ENCODE assay signal across 10 cellular contexts in genomic region chr4:54099959-54100606, GRCh38. TPM values are rescaled to one million over a fixed set of nuclear protein-coding genes. Genes with fewer than 3 reads are reported as not detected.
DNase-seq lines count a peak whose midpoint lies in the region; ATAC-seq, FAIRE-seq and TF ChIP-seq lines count a peak whose summit lies in the region.
"Had no signal": no experiment of that assay in that cellular context is flagged by ENCODE, and none has a peak within 500 bp of the region (broad histone marks: within the 10 kb centered on the region; RNA-seq: fewer than 3 reads in every experiment).

Gene GSX2 (plus strand): TSS chr4:54100163. CDS start chr4:54100345, 182 bp downstream.

- peaks cover 91% of the 10 kb centered on the region for H3K27me3 ChIP-seq in astrocyte (ENCODE audit: insufficient read depth, low read length)
- peaks cover 100% of the 10 kb centered on the region for H3K27me3 ChIP-seq in transverse colon

- no peak for FAIRE-seq in astrocyte (lab: Jason Lieb, UNC)

- H3K36me3 ChIP-seq in astrocyte (ENCODE audit: insufficient read depth, low read length), result no peaks in the 10 kb centered on the region
- H3K36me3 ChIP-seq in transverse colon, result no peaks in the 10 kb centered on the region
- H3K36me3 ChIP-seq: uterus had no signal

- no peaks in the 10 kb centered on the region for H3K36me3 Mint-ChIP-seq in activated T-cell treated with anti-CD3 and anti-CD28 coated beads, Interleukin-2, amount 50 U/mL, for 4 hours (ENCODE audit: insufficient read depth)
- no peaks in the 10 kb centered on the region for H3K36me3 Mint-ChIP-seq in astrocyte (ENCODE audit: low read depth, unreplicated experiment)

- H2AFZ ChIP-seq in astrocyte (ENCODE audit: low read depth, low read length), result no peak within 1 kb of the TSS

- no peaks in the 10 kb centered on the region for H3K79me2 ChIP-seq in astrocyte (ENCODE audit: insufficient read depth, low read length)

- peak within 1 kb of the TSS; percentile 53 for H3K27ac Mint-ChIP-seq in astrocyte (ENCODE audit: unreplicated experiment)

- peaks cover 89% of the 10 kb centered on the region for H3K27me3 Mint-ChIP-seq in activated T-cell treated with anti-CD3 and anti-CD28 coated beads, Interleukin-2, amount 50 U/mL, for 4 hours (ENCODE audit: low read depth)
- H3K27me3 Mint-ChIP-seq in astrocyte (ENCODE audit: low read depth, unreplicated experiment), result peaks cover 47% of the 10 kb centered on the region

- TF ChIP-seq CTCF in astrocyte (IDR thresholded peaks at IDR 0.05; ENCODE audit: insufficient read depth, low read depth, low read length), result no peak
- TF ChIP-seq CTCF in transverse colon (IDR thresholded peaks at IDR 0.05), result no peak
- no peak for TF ChIP-seq CTCF in GM20000 (IDR thresholded peaks at IDR 0.05; ENCODE audit: extremely low read depth, missing control alignments)

- H3K9me3 Mint-ChIP-seq in activated T-cell treated with anti-CD3 and anti-CD28 coated beads, Interleukin-2, amount 50 U/mL, for 4 hours, result no peaks in the 10 kb centered on the region
- peaks cover 5% of the 10 kb centered on the region for H3K9me3 Mint-ChIP-seq in astrocyte (ENCODE audit: unreplicated experiment)

- WGBS in transverse colon (ENCODE audit: low coverage in 1 of 2), 2 donors, result 5% methylated on average over 54 of the region's 62 CpGs; no CpG with 5 or more reads in 1 of the 2 donors

- H3K9me3 ChIP-seq in astrocyte (ENCODE audit: insufficient read depth, low read depth, low read length) (no peaks in the 10 kb centered on the region), transverse colon (no peaks in the 10 kb centered on the region)
- H3K9me3 ChIP-seq: uterus had no signal

- peak within 1 kb of the TSS; percentile 84 for H3K4me2 ChIP-seq in astrocyte (ENCODE audit: low read length)

- no peak within 1 kb of the TSS for H3K4me3 ChIP-seq in astrocyte (ENCODE audit: insufficient read depth, low read depth, low read length)
- H3K4me3 ChIP-seq in transverse colon, result peak within 1 kb of the TSS in 3 of 4 donors; percentile 4 to 37 (median 10)

- H3K27ac ChIP-seq in astrocyte (ENCODE audit: low read depth, low read length) (no peak within 1 kb of the TSS), transverse colon (no peak within 1 kb of the TSS)
- H3K27ac ChIP-seq: uterus had no signal

- H3K4me1 ChIP-seq in astrocyte (ENCODE audit: insufficient read depth, low read length) (peaks cover 22% of the 10 kb centered on the region), transverse colon (peaks cover 0 to 32% (median 19%) of the 10 kb centered on the region in 4 donors)

- H3K4me1 Mint-ChIP-seq in activated T-cell treated with anti-CD3 and anti-CD28 coated beads, Interleukin-2, amount 50 U/mL, for 4 hours (ENCODE audit: low read depth), result peaks cover 36% of the 10 kb centered on the region
- H3K4me1 Mint-ChIP-seq in astrocyte (ENCODE audit: low read depth, unreplicated experiment), result peaks cover 57% of the 10 kb centered on the region

- no peak for DNase-seq in activated T-cell treated with anti-CD3 and anti-CD28 coated beads, Interleukin-2, amount 50 U/mL, for 4 hours
- no peak for DNase-seq in activated T-cell treated with anti-CD3 and anti-CD28 coated beads, Interleukin-2, amount 50 U/mL, for 48 hours
- no peak for DNase-seq in astrocyte (ENCODE audit: low read depth)
- peak; percentile 30 for DNase-seq in kidney glomerular epithelial cell (lab: John Stamatoyannopoulos, UW)
- no peak for DNase-seq in transverse colon
- no peak for DNase-seq in GM20000 (ENCODE audit: low spot score)
- no peak for DNase-seq in LoVo (ENCODE audit: low spot score)
- DNase-seq: NCI-H2081 treated with DMSO at 0.1 percent for 48 hours had no signal

- TF ChIP-seq POLR2A in transverse colon (IDR thresholded peaks at IDR 0.05), result no peak

- H3K4me3 Mint-ChIP-seq in activated T-cell treated with anti-CD3 and anti-CD28 coated beads, Interleukin-2, amount 50 U/mL, for 4 hours, result peak within 1 kb of the TSS; percentile 56
- H3K4me3 Mint-ChIP-seq in astrocyte (ENCODE audit: unreplicated experiment), result peak within 1 kb of the TSS; percentile 77

- H3K9ac ChIP-seq in astrocyte (ENCODE audit: low read length), result no peak within 1 kb of the TSS

- in situ Hi-C loops in transverse colon (cut with MboI; ENCODE audit: low pct_ligation_motif_present in 1 of 4, low pct_unique_long_range_greater_than_20kb in 1 of 4, low sequenced_read_pairs in 3 of 4), result no loop called here

- ATAC-seq in activated T-cell treated with anti-CD3 and anti-CD28 coated beads, Interleukin-2, amount 50 U/mL, for 4 hours, result peak; percentile 4 to 18
- ATAC-seq in HG02798 (IDR thresholded peaks at IDR 0.05; ENCODE audit: poor library complexity, unreplicated experiment), result no peak

- H4K20me1 ChIP-seq in astrocyte (ENCODE audit: insufficient read depth, low read length), result peaks cover 6% of the 10 kb centered on the region

- no peak for TF ChIP-seq EP300 in transverse colon (IDR thresholded peaks at IDR 0.05; ENCODE audit: low read depth)

- intact Hi-C loops in transverse colon (cut with DNase I; ENCODE audit: low total_unique reads), result no loop called here

RNA-seq across cellular contexts. Expression of gene GSX2, which starts in this region (rescaled TPM):
- total RNA-seq in activated T-cell treated with anti-CD3 and anti-CD28 coated beads, Interleukin-2, amount 50 U/mL, for 4 hours, result not detected
- total RNA-seq in astrocyte, result 1.1 and 1.7 TPM in 2 replicates
- not detected for total RNA-seq in transverse colon
- total RNA-seq: uterus had no signal

Comparison
In these comparisons a context has a peak if more than half of its experiments do, and no peak if none do; other contexts are left out.
1. Peak in ATAC-seq in activated T-cell treated with anti-CD3 and anti-CD28 coated beads, Interleukin-2, amount 50 U/mL, for 4 hours; RNA of the gene not detected or under 1 TPM.